Comparison of ENCODE assay signal across 26 cellular contexts in genomic region chr9:98869078-98869745, GRCh38.
DNase-seq lines count a peak whose midpoint lies in the region; ATAC-seq, FAIRE-seq and TF ChIP-seq lines count a peak whose summit lies in the region.
"Had no signal": no experiment of that assay in that cellular context is flagged by ENCODE, and none has a peak within 500 bp of the region (broad histone marks: within the 10 kb centered on the region; RNA-seq: fewer than 3 reads in every experiment).

No MANE protein-coding gene starts in this region.

- H4K20me1 ChIP-seq in astrocyte (ENCODE audit: insufficient read depth, low read length) = no peaks in the 10 kb centered on the region

- H2BK5ac ChIP-seq in mesenchymal stem cell (ENCODE audit: low read depth, low read length, poor library complexity, severe bottlenecking) = no peak overlapping the region

- H3K4me2 ChIP-seq in astrocyte (ENCODE audit: low read length) (no peak overlapping the region), mesenchymal stem cell (ENCODE audit: low read length, poor library complexity, severe bottlenecking) (no peak overlapping the region)
- H3K4me2 ChIP-seq: SK-N-SH had no signal

- intact Hi-C loops in left ventricle myocardium inferior (cut with micrococcal nuclease) = loop anchor here (10.0 kb wide), 1 partner anchor 106 kb away; no protein-coding TSS in a partner anchor
- intact Hi-C loops in Right ventricle myocardium superior (cut with DNase I) = loop anchor here (10.0 kb wide), 1 partner anchor 106 kb away; no protein-coding TSS in a partner anchor
- intact Hi-C loops in CD4-positive, alpha-beta T cell (cut with DNase I, micrococcal nuclease) = no loop called here

- peaks cover 27% of the 10 kb centered on the region for H3K27me3 Mint-ChIP-seq in astrocyte (ENCODE audit: low read depth, unreplicated experiment)
- H3K27me3 Mint-ChIP-seq in CD4-positive, alpha-beta T cell = peaks cover 4% of the 10 kb centered on the region

- no peak overlapping the region for H3K18ac ChIP-seq in mesenchymal stem cell (ENCODE audit: low read depth in 1 of 2, low read length in 2 of 2)

- peak overlapping the region; percentile 40 for H2BK120ac ChIP-seq in mesenchymal stem cell (ENCODE audit: low read depth, low read length)

- no peak overlapping the region for H3K27ac Mint-ChIP-seq in astrocyte (ENCODE audit: unreplicated experiment)
- H3K27ac Mint-ChIP-seq in CD4-positive, alpha-beta T cell = no peak overlapping the region
- H3K27ac Mint-ChIP-seq: IgD-negative memory B cell had no signal

- H3K4me3 ChIP-seq in left ventricle myocardium inferior (no peak overlapping the region), astrocyte (ENCODE audit: insufficient read depth, low read depth, low read length) (no peak overlapping the region), mesenchymal stem cell (ENCODE audit: insufficient read depth in 1 of 2, low read depth in 1 of 2, low read length in 2 of 2) (no peak overlapping the region)
- H3K4me3 ChIP-seq: GM12878 had no signal

- H3K4ac ChIP-seq in mesenchymal stem cell (ENCODE audit: low read depth in 1 of 2, low read length in 2 of 2) = no peak overlapping the region

- no peaks in the 10 kb centered on the region for H3K27me3 ChIP-seq in left ventricle myocardium inferior (ENCODE audit: low read depth)
- H3K27me3 ChIP-seq in astrocyte (ENCODE audit: insufficient read depth, low read length) = peaks cover 7% of the 10 kb centered on the region
- H3K27me3 ChIP-seq in mesenchymal stem cell (ENCODE audit: control insufficient read depth in 1 of 2, insufficient read depth in 1 of 2, low read length in 2 of 2) = peaks cover 13 to 14% of the 10 kb centered on the region in 2 experiments
- no peaks in the 10 kb centered on the region for H3K27me3 ChIP-seq in CD4-positive, alpha-beta T cell (ENCODE audit: control insufficient read depth, insufficient read depth, low read length)

- no peak overlapping the region for H4K8ac ChIP-seq in mesenchymal stem cell (ENCODE audit: low read length)

- H3K4me1 ChIP-seq in left ventricle myocardium inferior (peaks cover 64% of the 10 kb centered on the region), astrocyte (ENCODE audit: insufficient read depth, low read length) (peaks cover 10% of the 10 kb centered on the region), mesenchymal stem cell (ENCODE audit: control insufficient read depth, insufficient read depth, low read depth, low read length) (peaks cover 9% of the 10 kb centered on the region)

- H2AFZ ChIP-seq in astrocyte (ENCODE audit: low read depth, low read length) = no peak overlapping the region
- H2AFZ ChIP-seq in mesenchymal stem cell (ENCODE audit: low read depth, low read length) = no peak overlapping the region

- H4K91ac ChIP-seq in mesenchymal stem cell (ENCODE audit: low read length) = no peak overlapping the region

- no peak overlapping the region for H2BK15ac ChIP-seq in mesenchymal stem cell (ENCODE audit: low read depth, poor library complexity, severe bottlenecking)

- DNase-seq in left ventricle myocardium inferior (no peak), Right ventricle myocardium superior (no peak), astrocyte (ENCODE audit: low read depth) (peak; percentile 40), mesenchymal stem cell (no peak)
- DNase-seq in CD4-positive, alpha-beta T cell = no peak
- DNase-seq: CD8-positive, alpha-beta memory T cell; DMS 273 treated with DMSO at 0.1 percent for 48 hours; DMS79; EL; GDM1; HCEC 1CT; NCI-H1048; NCI-H1417; NCI-H1694; NCI-H2029 treated with DMSO at 0.1 percent for 48 hours; SIG-M5; SK-N-SH had no signal

- POLR2A ChIA-PET in CD4-positive, alpha-beta T cell (lab: Charles Lee) = no interaction called here

- WGBS in mesenchymal stem cell = 99% methylated on average over 4 of the region's 8 CpGs

- ATAC-seq in Right ventricle myocardium superior (ENCODE audit: poor library complexity) = no peak
- ATAC-seq in HG03520 (IDR thresholded peaks at IDR 0.05; ENCODE audit: unreplicated experiment) = no peak
- ATAC-seq in GM21528 (IDR thresholded peaks at IDR 0.05; ENCODE audit: low FRiP score, unreplicated experiment) = no peak
- no peak for ATAC-seq in CD4-positive, alpha-beta T cell (ENCODE audit: poor library complexity)
- ATAC-seq: GM12878, Panc1 had no signal

- H3K9ac ChIP-seq in astrocyte (ENCODE audit: low read length) = no peak overlapping the region
- no peak overlapping the region for H3K9ac ChIP-seq in mesenchymal stem cell (ENCODE audit: low read length)
- H3K9ac ChIP-seq: SK-N-SH had no signal

- H3K27ac ChIP-seq in left ventricle myocardium inferior (replicated peaks) = peak overlapping the region; percentile 94
- no peak overlapping the region for H3K27ac ChIP-seq in astrocyte (ENCODE audit: low read depth, low read length)
- no peak overlapping the region for H3K27ac ChIP-seq in mesenchymal stem cell (ENCODE audit: low read length, poor library complexity, severe bottlenecking)
- no peak overlapping the region for H3K27ac ChIP-seq in CD4-positive, alpha-beta T cell (ENCODE audit: low read depth, low read length)
- H3K27ac ChIP-seq: C4-2B, RWPE1 had no signal

- no peaks in the 10 kb centered on the region for H3K79me2 ChIP-seq in astrocyte (ENCODE audit: insufficient read depth, low read length)

- H2AK5ac ChIP-seq in mesenchymal stem cell (ENCODE audit: low read length, severe bottlenecking) = no peak overlapping the region

- no peaks in the 10 kb centered on the region for H3K36me3 ChIP-seq in left ventricle myocardium inferior
- H3K36me3 ChIP-seq in astrocyte (ENCODE audit: insufficient read depth, low read length) = no peaks in the 10 kb centered on the region
- H3K36me3 ChIP-seq in mesenchymal stem cell (ENCODE audit: control insufficient read depth in 1 of 2, insufficient read depth in 2 of 2, low read depth in 1 of 2, low read length in 2 of 2) = no peaks in the 10 kb centered on the region

- no peak for FAIRE-seq in astrocyte (lab: Jason Lieb, UNC)
- FAIRE-seq: A204.1, GM12878, H1 had no signal

- no peak overlapping the region for H3K4me3 Mint-ChIP-seq in astrocyte (ENCODE audit: unreplicated experiment)
- H3K4me3 Mint-ChIP-seq in CD4-positive, alpha-beta T cell = no peak overlapping the region
- H3K4me3 Mint-ChIP-seq: CD8-positive, alpha-beta memory T cell; IgD-negative memory B cell had no signal

- H2BK12ac ChIP-seq in mesenchymal stem cell (ENCODE audit: low read length in 2 of 2) = no peak overlapping the region

- TF ChIP-seq CTCF in left ventricle myocardium inferior (IDR thresholded peaks at IDR 0.05; ENCODE audit: borderline replicate concordance) (no peak), astrocyte (IDR thresholded peaks at IDR 0.05; ENCODE audit: insufficient read depth, low read depth, low read length) (no peak)
- TF ChIP-seq CTCF in CD4-positive, alpha-beta T cell (IDR thresholded peaks at IDR 0.05) = no peak

- CTCF ChIA-PET in CD4-positive, alpha-beta T cell (lab: Charles Lee) = no interaction called here

- peaks cover 5% of the 10 kb centered on the region for H3K9me3 ChIP-seq in left ventricle myocardium inferior (replicated peaks)
- no peaks in the 10 kb centered on the region for H3K9me3 ChIP-seq in astrocyte (ENCODE audit: insufficient read depth, low read depth, low read length)
- H3K9me3 ChIP-seq in mesenchymal stem cell (ENCODE audit: control insufficient read depth, low read length) = no peaks in the 10 kb centered on the region
- no peaks in the 10 kb centered on the region for H3K9me3 ChIP-seq in CD4-positive, alpha-beta T cell (ENCODE audit: control insufficient read depth, low read length)
- H3K9me3 ChIP-seq: SK-N-SH had no signal

- peaks cover 30% of the 10 kb centered on the region for H3K9me3 Mint-ChIP-seq in astrocyte (ENCODE audit: unreplicated experiment)
- no peaks in the 10 kb centered on the region for H3K9me3 Mint-ChIP-seq in CD4-positive, alpha-beta T cell

- no peak overlapping the region for H3K23ac ChIP-seq in mesenchymal stem cell (ENCODE audit: low read length in 2 of 2)

- H3K14ac ChIP-seq in mesenchymal stem cell (ENCODE audit: low read length in 2 of 2) = no peak overlapping the region

- no peaks in the 10 kb centered on the region for H3K79me1 ChIP-seq in mesenchymal stem cell (replicated peaks; ENCODE audit: low read length, poor library complexity, severe bottlenecking)

- peaks cover 4% of the 10 kb centered on the region for H3K4me1 Mint-ChIP-seq in astrocyte (ENCODE audit: low read depth, unreplicated experiment)
- H3K4me1 Mint-ChIP-seq in CD4-positive, alpha-beta T cell (ENCODE audit: low read depth) = no peaks in the 10 kb centered on the region
- H3K4me1 Mint-ChIP-seq: CD8-positive, alpha-beta memory T cell had no signal

- peaks cover 5% of the 10 kb centered on the region for H3K36me3 Mint-ChIP-seq in astrocyte (ENCODE audit: low read depth, unreplicated experiment)
- no peaks in the 10 kb centered on the region for H3K36me3 Mint-ChIP-seq in CD4-positive, alpha-beta T cell (ENCODE audit: low read depth)
- H3K36me3 Mint-ChIP-seq: CD8-positive, alpha-beta memory T cell had no signal

Comparison
In these comparisons a context has a peak if more than half of its experiments do, and no peak if none do; other contexts are left out.
1. intact Hi-C loops: an anchor here in left ventricle myocardium inferior (10.0 kb wide) and Right ventricle myocardium superior (10.0 kb wide); none called in CD4-positive, alpha-beta T cell.